In genomic region chr18:3541549-3542386, GRCh38 we compare ENCODE assay signal across 11 cellular contexts.
A peak's percentile ranks its signal among the peaks of the same experiment; 100 is the strongest.
DNase-seq lines count a peak whose midpoint lies in the region; ATAC-seq, FAIRE-seq and TF ChIP-seq lines count a peak whose summit lies in the region.
"Had no signal": no experiment of that assay in that cellular context is flagged by ENCODE, and none has a peak within 500 bp of the region (broad histone marks: within the 10 kb centered on the region; RNA-seq: fewer than 3 reads in every experiment).

No MANE protein-coding gene starts in this region.

- H3K36me3 ChIP-seq in bronchial epithelial cell (ENCODE audit: control insufficient read depth, insufficient read depth, low read length): no peaks in the 10 kb centered on the region

- no peak overlapping the region for H3K4me3 ChIP-seq in bronchial epithelial cell (ENCODE audit: low read depth, low read length)

- FAIRE-seq in bronchial epithelial cell (lab: Jason Lieb, UNC): no peak
- FAIRE-seq: islet of Langerhans had no signal

- no peaks in the 10 kb centered on the region for H3K27me3 ChIP-seq in bronchial epithelial cell (ENCODE audit: control insufficient read depth, insufficient read depth, low read length)

- no peak for TF ChIP-seq CTCF in bronchial epithelial cell (IDR thresholded peaks at IDR 0.05; ENCODE audit: insufficient read depth, low read length, severe bottlenecking)

- DNase-seq in bronchial epithelial cell (ENCODE audit: low read depth) (peak; percentile 82), NCI-H69 (lab: John Stamatoyannopoulos, UW) (no peak), AG20443 (ENCODE audit: low spot score) (no peak), DMS153 treated with DMSO at 0.1 percent for 48 hours (lab: John Stamatoyannopoulos, UW; ENCODE audit: unreplicated experiment) (no peak), putamen (ENCODE audit: low spot score) (no peak)
- DNase-seq: activated CD4-positive, alpha-beta T cell treated with anti-CD3 and anti-CD28 coated beads, Interleukin-2, amount 50 U/mL, for 4 hours; dermis blood vessel endothelial cell had no signal

- peak; percentile 92 for ATAC-seq in GM18498 (IDR thresholded peaks at IDR 0.05; ENCODE audit: unreplicated experiment)
- peak; percentile 81 for ATAC-seq in GM19452 (IDR thresholded peaks at IDR 0.05; ENCODE audit: unreplicated experiment)
- peak; percentile 91 for ATAC-seq in HG03135 (IDR thresholded peaks at IDR 0.05; ENCODE audit: unreplicated experiment)
